ENCODE assay signal across 8 cellular contexts in genomic region chr10:132627736-132628512, GRCh38.
DNase-seq lines count a peak whose midpoint lies in the region; ATAC-seq lines count a peak whose summit lies in the region.
"Had no signal": no experiment of that assay in that cellular context is flagged by ENCODE, and none has a peak within 500 bp of the region (broad histone marks: within the 10 kb centered on the region; RNA-seq: fewer than 3 reads in every experiment).

No MANE protein-coding gene starts in this region.

- peak overlapping the region; percentile 35 for H3K4me3 Mint-ChIP-seq in stimulated activated memory B cell treated with anti-CD40 and anti-IgM and Interleukin-4, amounts not matched to agents 10 μg/mL and 1 μg/mL and 100 μg/mL, for 72 hours

- peak overlapping the region; percentile 73 for H3K9ac ChIP-seq in GM23248

- H4K20me1 ChIP-seq in GM23248 (ENCODE audit: insufficient read depth), result no peaks in the 10 kb centered on the region

- H3K27me3 Mint-ChIP-seq in stimulated activated memory B cell treated with anti-CD40 and anti-IgM and Interleukin-4, amounts not matched to agents 10 μg/mL and 1 μg/mL and 100 μg/mL, for 72 hours, result no peaks in the 10 kb centered on the region

- H3K4me2 ChIP-seq in GM23248 (ENCODE audit: unreplicated experiment), result no peak overlapping the region

- peak overlapping the region; percentile 70 for H2AFZ ChIP-seq in GM23248

- ATAC-seq in stimulated activated memory B cell treated with anti-CD40 and anti-IgM and Interleukin-4, amounts not matched to agents 10 μg/mL and 1 μg/mL and 100 μg/mL, for 72 hours, result peak; percentile 52
- no peak for ATAC-seq in HG03378 (IDR thresholded peaks at IDR 0.05; ENCODE audit: unreplicated experiment)
- ATAC-seq in GM19351 (IDR thresholded peaks at IDR 0.05; ENCODE audit: unreplicated experiment), result no peak

- DNase-seq in GM23248, result peak; percentile 71
- DNase-seq in islet precursor cell, result peak; percentile 79
- no peak for DNase-seq in SW 1271 (lab: John Stamatoyannopoulos, UW)
- DNase-seq: effector CD8-positive, alpha-beta T cell had no signal

- H3K27ac ChIP-seq in GM23248 (peak overlapping the region; percentile 55), angular gyrus (ENCODE audit: low read depth, low read length) (peak overlapping the region; percentile 83)

- H3K27ac Mint-ChIP-seq in stimulated activated memory B cell treated with anti-CD40 and anti-IgM and Interleukin-4, amounts not matched to agents 10 μg/mL and 1 μg/mL and 100 μg/mL, for 72 hours, result peak overlapping the region; percentile 69

- no peak overlapping the region for H3K4me3 ChIP-seq in GM23248

- H3K4me1 ChIP-seq in GM23248 (ENCODE audit: insufficient read depth), result peaks cover 23% of the 10 kb centered on the region

- WGBS in GM23248 (ENCODE audit: low coverage in 1 of 2, low lambda C conversion rate in 2 of 2, missing lambda C conversion rate in 2 of 2), 2 experiments, result 30 to 34% methylated on average over 26 to 28 of the region's 28 CpGs

- peaks cover 76% of the 10 kb centered on the region for H3K4me1 Mint-ChIP-seq in stimulated activated memory B cell treated with anti-CD40 and anti-IgM and Interleukin-4, amounts not matched to agents 10 μg/mL and 1 μg/mL and 100 μg/mL, for 72 hours

- no peaks in the 10 kb centered on the region for H3K27me3 ChIP-seq in GM23248 (replicated peaks; ENCODE audit: insufficient read depth)

- no peaks in the 10 kb centered on the region for H3K9me3 ChIP-seq in GM23248 (ENCODE audit: low read depth)

- H3K9me3 Mint-ChIP-seq in stimulated activated memory B cell treated with anti-CD40 and anti-IgM and Interleukin-4, amounts not matched to agents 10 μg/mL and 1 μg/mL and 100 μg/mL, for 72 hours, result no peaks in the 10 kb centered on the region

- H3K79me2 ChIP-seq in GM23248 (ENCODE audit: insufficient read depth), result peaks cover 19% of the 10 kb centered on the region; the same call in 1 of the 2 replicates

- H3K36me3 Mint-ChIP-seq in stimulated activated memory B cell treated with anti-CD40 and anti-IgM and Interleukin-4, amounts not matched to agents 10 μg/mL and 1 μg/mL and 100 μg/mL, for 72 hours, result no peaks in the 10 kb centered on the region

- H3K9me2 ChIP-seq in GM23248 (ENCODE audit: insufficient read depth), result no peaks in the 10 kb centered on the region

- H3F3A ChIP-seq in GM23248 (ENCODE audit: insufficient read depth), result no peaks in the 10 kb centered on the region; the same call in 1 of the 2 replicates

- in situ Hi-C loops in GM23248 (cut with MboI), result no loop called here

- no peaks in the 10 kb centered on the region for H3K36me3 ChIP-seq in GM23248 (ENCODE audit: low read depth)

Comparison
In these comparisons a context has a peak if more than half of its experiments do, and no peak if none do; other contexts are left out.
1. DNase-seq: peak in GM23248 (single experiment) and islet precursor cell (single experiment); none in SW 1271 (0 of 2).